In the genomic region with DNA sequence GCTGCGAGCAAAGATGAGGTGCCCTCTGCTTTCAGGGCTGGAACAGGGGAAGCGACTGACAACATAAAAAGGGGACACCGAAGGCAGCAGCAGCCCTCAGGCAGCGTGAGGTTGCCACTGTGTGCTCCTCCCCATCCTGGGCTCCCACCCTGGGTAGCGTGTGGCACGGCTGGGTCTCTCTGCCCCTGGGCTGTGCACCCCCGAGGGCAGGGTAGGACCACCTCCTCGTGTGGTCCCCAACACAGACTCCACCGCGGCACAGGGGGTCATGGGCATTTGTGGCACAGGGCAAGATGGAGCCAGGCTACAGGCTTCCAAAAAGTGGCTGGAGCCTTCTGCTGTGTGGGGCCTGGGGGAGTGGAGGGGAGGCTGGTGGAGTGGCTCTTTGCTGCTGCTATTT, we compare ENCODE assay signal across 21 cellular contexts. TPM values are rescaled to one million over a fixed set of nuclear protein-coding genes. Genes with fewer than 3 reads are reported as not detected.
DNase-seq lines count a peak whose midpoint lies in the region; ATAC-seq, FAIRE-seq and TF ChIP-seq lines count a peak whose summit lies in the region.
"Had no signal": no experiment of that assay in that cellular context is flagged by ENCODE, and none has a peak within 500 bp of the region (broad histone marks: within the 10 kb centered on the region; RNA-seq: fewer than 3 reads in every experiment).

No MANE protein-coding gene starts in this region.

- H2AFZ ChIP-seq in H1 (ENCODE audit: low read length) = no peak overlapping the region

- no peaks in the 10 kb centered on the region for H3K27me3 Mint-ChIP-seq in activated T-cell treated with anti-CD3 and anti-CD28 coated beads, Interleukin-2, amount 50 U/mL, for 24 hours
- no peaks in the 10 kb centered on the region for H3K27me3 Mint-ChIP-seq in WTC11 (ENCODE audit: low read depth)
- H3K27me3 Mint-ChIP-seq in osteocyte (ENCODE audit: unreplicated experiment) = no peaks in the 10 kb centered on the region
- no peaks in the 10 kb centered on the region for H3K27me3 Mint-ChIP-seq in T-helper 17 cell

- H3K4me2 ChIP-seq in H1 (ENCODE audit: insufficient read depth in 1 of 2, low read depth in 2 of 2, low read length in 2 of 2) = no peak overlapping the region

- H3K4me3 Mint-ChIP-seq in activated T-cell treated with anti-CD3 and anti-CD28 coated beads, Interleukin-2, amount 50 U/mL, for 24 hours = no peak overlapping the region
- no peak overlapping the region for H3K4me3 Mint-ChIP-seq in WTC11
- no peak overlapping the region for H3K4me3 Mint-ChIP-seq in osteocyte (ENCODE audit: unreplicated experiment)
- no peak overlapping the region for H3K4me3 Mint-ChIP-seq in T-helper 17 cell
- H3K4me3 Mint-ChIP-seq: CD14-positive monocyte had no signal

- peak overlapping the region; percentile 24; the same call in 1 of the 2 replicates for H3K27ac ChIP-seq in H1 (ENCODE audit: low read depth, low read length)
- H3K27ac ChIP-seq: SJSA1 had no signal

- no peak overlapping the region for H2BK20ac ChIP-seq in H1 (ENCODE audit: low read length)

- no peak overlapping the region for H3K56ac ChIP-seq in H1 (replicated peaks; ENCODE audit: insufficient read length, low read depth, low read length)

- H3K18ac ChIP-seq in H1 (ENCODE audit: extremely low read depth, low read length) = no peak overlapping the region

- no peak overlapping the region for H4K91ac ChIP-seq in H1 (replicated peaks; ENCODE audit: insufficient read length, low read length)

- no peak for TF ChIP-seq POLR2A in H1 (IDR thresholded peaks at IDR 0.05; ENCODE audit: control extremely low read depth in 1 of 2, low read depth in 2 of 2, low read length in 2 of 2)

- H4K8ac ChIP-seq in H1 (ENCODE audit: extremely low read depth, insufficient read depth, low read length) = no peak overlapping the region

- peaks cover 2% of the 10 kb centered on the region for H3K4me1 Mint-ChIP-seq in activated T-cell treated with anti-CD3 and anti-CD28 coated beads, Interleukin-2, amount 50 U/mL, for 24 hours (ENCODE audit: low read depth)
- peaks cover 25% of the 10 kb centered on the region for H3K4me1 Mint-ChIP-seq in WTC11
- H3K4me1 Mint-ChIP-seq in osteocyte (ENCODE audit: unreplicated experiment) = peaks cover 7% of the 10 kb centered on the region
- peaks cover 2% of the 10 kb centered on the region for H3K4me1 Mint-ChIP-seq in T-helper 17 cell
- H3K4me1 Mint-ChIP-seq: CD14-positive monocyte had no signal

- no peak overlapping the region for H2BK5ac ChIP-seq in H1 (ENCODE audit: low read depth, low read length)

- TF ChIP-seq CTCF in WTC11 (IDR thresholded peaks at IDR 0.05) (no peak), H1 (IDR thresholded peaks at IDR 0.05; ENCODE audit: control extremely low read depth in 1 of 3, insufficient read depth in 1 of 3, low read depth in 1 of 3, low read length in 3 of 3) (no peak), osteocyte (IDR thresholded peaks at IDR 0.05) (no peak)

- H3K36me3 ChIP-seq in H1 (ENCODE audit: control insufficient read depth in 2 of 4, insufficient read depth in 4 of 4, low read length in 3 of 4) = peaks cover 18 to 49% (median 38%) of the 10 kb centered on the region in 4 experiments

- H3K79me1 ChIP-seq in H1 (ENCODE audit: low read depth, low read length) = no peaks in the 10 kb centered on the region; the same call in 1 of the 2 replicates

- peaks cover 2 to 12% of the 10 kb centered on the region in 2 experiments for H4K20me1 ChIP-seq in H1 (replicated peaks in 1 of 2; ENCODE audit: control insufficient read depth in 1 of 2, insufficient read depth in 2 of 2, low read length in 2 of 2)

- peak overlapping the region; percentile 11 for H3K27ac Mint-ChIP-seq in activated T-cell treated with anti-CD3 and anti-CD28 coated beads, Interleukin-2, amount 50 U/mL, for 24 hours
- peak overlapping the region; percentile 28; the same call in 1 of the 2 replicates for H3K27ac Mint-ChIP-seq in WTC11
- peak overlapping the region; percentile 24 for H3K27ac Mint-ChIP-seq in osteocyte (ENCODE audit: unreplicated experiment)
- H3K27ac Mint-ChIP-seq in T-helper 17 cell = no peak overlapping the region

- H2AK5ac ChIP-seq in H1 (ENCODE audit: low read depth, low read length) = no peak overlapping the region

- WGBS in H1 (ENCODE audit: extremely low coverage in 1 of 2, insufficient coverage in 1 of 2, insufficient read length in 1 of 2, insufficient replicate concordance in 2 of 2, low coverage in 1 of 2, low lambda C conversion rate in 2 of 2, missing lambda C conversion rate in 1 of 2), 2 experiments = 87% methylated on average over 6 of the region's 10 CpGs; no CpG with 5 or more reads in 1 of the 2 experiments

- H3K4ac ChIP-seq in H1 (replicated peaks; ENCODE audit: insufficient read length, low read depth, low read length) = peak overlapping the region; percentile 7

- peaks cover 78% of the 10 kb centered on the region for H3K36me3 Mint-ChIP-seq in activated T-cell treated with anti-CD3 and anti-CD28 coated beads, Interleukin-2, amount 50 U/mL, for 24 hours (ENCODE audit: low read depth)
- H3K36me3 Mint-ChIP-seq in WTC11 (peaks cover 45% of the 10 kb centered on the region), osteocyte (ENCODE audit: unreplicated experiment) (peaks cover 14% of the 10 kb centered on the region), T-helper 17 cell (ENCODE audit: low read depth) (no peaks in the 10 kb centered on the region)

- H3K9ac ChIP-seq in H1 (replicated peaks in 1 of 4; ENCODE audit: extremely low read depth in 1 of 4, low read depth in 3 of 4, low read length in 3 of 4) = no peak overlapping the region

- no peak for DNase-seq in activated T-cell treated with anti-CD3 and anti-CD28 coated beads, Interleukin-2, amount 50 U/mL, for 24 hours
- DNase-seq in activated T-cell treated with anti-CD3 and anti-CD28 coated beads, Interleukin-2, amount 50 U/mL, for 1 hour = no peak
- DNase-seq in WTC11 (ENCODE audit: low spot score) = no peak
- DNase-seq in H1 (ENCODE audit: low read depth in 1 of 2, low spot score in 2 of 2) = no peak
- DNase-seq in osteocyte (ENCODE audit: extremely low spot score, unreplicated experiment) = no peak
- DNase-seq in T-helper 17 cell = no peak
- DNase-seq in kidney tubule cell (ENCODE audit: low spot score) = no peak
- DNase-seq: EL, GF-D8, NCI-H1105 treated with DMSO at 0.1 percent for 48 hours, NCI-H2029 treated with DMSO at 0.1 percent for 48 hours, NCI-H2171, NCI-H526 treated with DMSO at 0.1 percent for 48 hours, OCI-M1 had no signal

- H2BK12ac ChIP-seq in H1 (ENCODE audit: low read depth, low read length) = no peak overlapping the region

- peaks cover 4% of the 10 kb centered on the region; the same call in 1 of the 2 replicates for H3K23me2 ChIP-seq in H1 (ENCODE audit: low read depth, low read length)

- H3K9me3 ChIP-seq in H1 (ENCODE audit: insufficient read depth in 2 of 2, low read depth in 1 of 2, low read length in 1 of 2) = no peaks in the 10 kb centered on the region
- no peaks in the 10 kb centered on the region for H3K9me3 ChIP-seq in T-helper 17 cell (ENCODE audit: control insufficient read depth, low read length, poor library complexity, severe bottlenecking)
- H3K9me3 ChIP-seq: HAP-1, SJSA1 had no signal

- POLR2A ChIA-PET in WTC11 (lab: Charles Lee) = no interaction called here
- POLR2A ChIA-PET in H1 (lab: Charles Lee; ENCODE audit: partially characterized antibody) = interaction anchor here (0.9 to 12.6 kb wide), 4 partner anchors 17 to 51 kb away, joined by 3 to 175 read pairs (median 6); partner anchors contain the start of genes DMPK and SIX5

- CTCF ChIA-PET in WTC11 (lab: Charles Lee) = interaction anchor here (1.3 kb wide), 1 partner anchor 43 kb away, joined by 4 read pairs; the partner anchor contains the start of gene FOXA3
- CTCF ChIA-PET in H1 (lab: Charles Lee; ENCODE audit: partially characterized antibody) = interaction anchor here (1.1 to 2.1 kb wide), 2 partner anchors 58 to 62 kb away, joined by 3 to 5 read pairs; no protein-coding TSS in a partner anchor

- no peak overlapping the region for H4K5ac ChIP-seq in H1 (ENCODE audit: insufficient read length, low read depth, low read length)

- FAIRE-seq in H1 (lab: Jason Lieb, UNC) = no peak
- FAIRE-seq: A204.1, RCC 7860 had no signal

- H3K79me2 ChIP-seq in H1 (ENCODE audit: control insufficient read depth in 1 of 2, insufficient read depth in 2 of 2, low read length in 2 of 2) = no peaks in the 10 kb centered on the region

- H3K4me3 ChIP-seq in H1 (ENCODE audit: extremely low read depth in 1 of 4, insufficient read depth in 2 of 4, low read depth in 3 of 4, low read length in 4 of 4) = no peak overlapping the region
- H3K4me3 ChIP-seq: HAP-1, SJSA1 had no signal

- no peaks in the 10 kb centered on the region for H3K9me3 Mint-ChIP-seq in activated T-cell treated with anti-CD3 and anti-CD28 coated beads, Interleukin-2, amount 50 U/mL, for 24 hours
- H3K9me3 Mint-ChIP-seq in WTC11 = no peaks in the 10 kb centered on the region
- no peaks in the 10 kb centered on the region for H3K9me3 Mint-ChIP-seq in osteocyte (ENCODE audit: unreplicated experiment)
- H3K9me3 Mint-ChIP-seq: CD14-positive monocyte had no signal

- H2BK120ac ChIP-seq in H1 (replicated peaks; ENCODE audit: low read depth, low read length) = no peak overlapping the region

- no peaks in the 10 kb centered on the region for H3K27me3 ChIP-seq in H1 (replicated peaks in 1 of 4; ENCODE audit: control insufficient read depth in 3 of 4, extremely low read depth in 1 of 4, insufficient read depth in 3 of 4, low read length in 3 of 4)
- H3K27me3 ChIP-seq: SJSA1 had no signal

- H3K14ac ChIP-seq in H1 (ENCODE audit: insufficient read length) = no peak overlapping the region

- H3K4me1 ChIP-seq in H1 (replicated peaks in 1 of 4; ENCODE audit: control insufficient read depth in 3 of 4, insufficient read depth in 4 of 4, low read length in 3 of 4) = peaks cover 0 to 16% (median 12%) of the 10 kb centered on the region in 4 experiments; a peak in 6 of 7 replicates
- H3K4me1 ChIP-seq: HAP-1 had no signal

- ATAC-seq in WTC11 = no peak
- no peak for ATAC-seq in T-helper 17 cell
- no peak for ATAC-seq in GM18870 (IDR thresholded peaks at IDR 0.05; ENCODE audit: unreplicated experiment)
- ATAC-seq: Right ventricle myocardium inferior had no signal

- H3K23ac ChIP-seq in H1 (ENCODE audit: insufficient read length) = no peak overlapping the region

- H2BK15ac ChIP-seq in H1 (ENCODE audit: low read length) = no peak overlapping the region

- TF ChIP-seq RAD21 in H1 (IDR thresholded peaks at IDR 0.05 in 1 of 2, conservative IDR thresholded peaks at IDR 0.05 in 1 of 2; ENCODE audit: low read depth in 2 of 2, low read length in 2 of 2) = no peak

- TF ChIP-seq EP300 in H1 (IDR thresholded peaks at IDR 0.05; ENCODE audit: borderline replicate concordance in 1 of 2, low read depth in 2 of 2, low read length in 2 of 2) = no peak

RNA-seq across cellular contexts. Expression of gene RSPH6A, which starts 6.5 kb away (rescaled TPM):
- 0.16 to 0.39 TPM (median 0.25 TPM) in 3 replicates for total RNA-seq in WTC11 (2021)
- 0.19 and 0.25 TPM in 2 replicates for total RNA-seq in H1 (2021; fragmentation: NEBNext Ultra II Directional; extraction: Animal tissue kit (Norgen Biotek cat#: 25700))
- polyA plus RNA-seq in H1 (2011; rRNA removed) = 0.05 TPM in 2 replicates
- polyA plus RNA-seq in H1 (2011; cell fraction: cytosol; rRNA removed) = 0.05 TPM
- 0.43 TPM for polyA plus RNA-seq in H1 (2011; cell fraction: nucleus; rRNA removed)
- 0.12 TPM in 1 of 4 replicates, not detected in the others for polyA plus RNA-seq in H1 (2012, experiment 1 of 2)
- 0.09 TPM for polyA plus RNA-seq in H1 (2012, experiment 2 of 2)
- polyA plus RNA-seq in H1 (2013, experiment 1 of 2) = 0.08 TPM
- polyA plus RNA-seq in H1 (2013, experiment 2 of 2) = 0.06 TPM
- 0.22 and 0.35 TPM in 2 replicates for polyA minus RNA-seq in H1 (2011; rRNA and poly(A)+ RNA removed)
- not detected for polyA minus RNA-seq in H1 (2011; cell fraction: cytosol; rRNA and poly(A)+ RNA removed)
- polyA minus RNA-seq in H1 (2011; cell fraction: nucleus; rRNA and poly(A)+ RNA removed) = 1.4 TPM
- 0.30 and 0.42 TPM in 2 replicates for total RNA-seq in osteocyte
- total RNA-seq in T-helper 17 cell = under 1 TPM; 0.10 to 0.34 TPM
- total RNA-seq: Right ventricle myocardium inferior, SJSA1 had no signal
- polyA plus RNA-seq: CD14-positive monocyte had no signal

RNA-seq across cellular contexts. Expression of gene DMWD, which starts 28.9 kb away (rescaled TPM):
- 50.2 to 60.7 TPM (median 56.6 TPM) in 3 replicates for total RNA-seq in WTC11 (2021)
- total RNA-seq in H1 (2021; fragmentation: NEBNext Ultra II Directional; extraction: Animal tissue kit (Norgen Biotek cat#: 25700)) = 41.0 and 41.6 TPM in 2 replicates
- 13.6 and 23.7 TPM in 2 replicates for polyA plus RNA-seq in H1 (2011; rRNA removed)
- polyA plus RNA-seq in H1 (2011; cell fraction: cytosol; rRNA removed) = 14.6 TPM
- polyA plus RNA-seq in H1 (2011; cell fraction: nucleus; rRNA removed) = 83.4 TPM
- 18.1 to 24.8 TPM (median 20.7 TPM) in 4 replicates for polyA plus RNA-seq in H1 (2012, experiment 1 of 2)
- 14.5 TPM for polyA plus RNA-seq in H1 (2012, experiment 2 of 2)
- 18.6 TPM for polyA plus RNA-seq in H1 (2013, experiment 1 of 2)
- polyA plus RNA-seq in H1 (2013, experiment 2 of 2) = 17.7 TPM
- polyA minus RNA-seq in H1 (2011; rRNA and poly(A)+ RNA removed) = 18.0 and 24.8 TPM in 2 replicates
- 23.3 TPM for polyA minus RNA-seq in H1 (2011; cell fraction: cytosol; rRNA and poly(A)+ RNA removed)
- 61.6 TPM for polyA minus RNA-seq in H1 (2011; cell fraction: nucleus; rRNA and poly(A)+ RNA removed)
- 79.2 and 91.0 TPM in 2 replicates for total RNA-seq in osteocyte
- total RNA-seq in T-helper 17 cell = 10 to 100 TPM; 28.3 to 49.1 TPM

RNA-seq across cellular contexts. Expression of gene DMPK, which starts 39.3 kb away (rescaled TPM):
- total RNA-seq in WTC11 (2021) (34.4 to 42.7 TPM (median 38.8 TPM) in 3 replicates), osteocyte (76.6 and 86.9 TPM in 2 replicates), T-helper 17 cell (10 to 100 TPM; 18.7 to 35.8 TPM)
- 27.4 and 28.2 TPM in 2 replicates for total RNA-seq in H1 (2021; fragmentation: NEBNext Ultra II Directional; extraction: Animal tissue kit (Norgen Biotek cat#: 25700))
- polyA plus RNA-seq in H1 (2011; rRNA removed) = 13.7 and 25.3 TPM in 2 replicates
- polyA plus RNA-seq in H1 (2011; cell fraction: cytosol; rRNA removed) = 18.9 TPM
- polyA plus RNA-seq in H1 (2011; cell fraction: nucleus; rRNA removed) = 155 TPM
- 18.9 to 42.0 TPM (median 34.4 TPM) in 4 replicates for polyA plus RNA-seq in H1 (2012, experiment 1 of 2)
- 23.6 TPM for polyA plus RNA-seq in H1 (2012, experiment 2 of 2)
- polyA plus RNA-seq in H1 (2013, experiment 1 of 2) = 12.6 TPM
- polyA plus RNA-seq in H1 (2013, experiment 2 of 2) = 10.9 TPM
- 7.1 and 11.1 TPM in 2 replicates for polyA minus RNA-seq in H1 (2011; rRNA and poly(A)+ RNA removed)
- 7.6 TPM for polyA minus RNA-seq in H1 (2011; cell fraction: cytosol; rRNA and poly(A)+ RNA removed)
- 26.5 TPM for polyA minus RNA-seq in H1 (2011; cell fraction: nucleus; rRNA and poly(A)+ RNA removed)

RNA-seq across cellular contexts. Expression of gene SYMPK, which starts 41.4 kb away (rescaled TPM):
- total RNA-seq in WTC11 (2021) = 105 to 111 TPM (median 106 TPM) in 3 replicates
- total RNA-seq in H1 (2021; fragmentation: NEBNext Ultra II Directional; extraction: Animal tissue kit (Norgen Biotek cat#: 25700)) = 81.5 and 93.6 TPM in 2 replicates
- 99.5 and 142 TPM in 2 replicates for polyA plus RNA-seq in H1 (2011; rRNA removed)
- 82.5 TPM for polyA plus RNA-seq in H1 (2011; cell fraction: cytosol; rRNA removed)
- polyA plus RNA-seq in H1 (2011; cell fraction: nucleus; rRNA removed) = 217 TPM
- polyA plus RNA-seq in H1 (2012, experiment 1 of 2) = 87.2 to 105 TPM (median 88.9 TPM) in 4 replicates
- polyA plus RNA-seq in H1 (2012, experiment 2 of 2) = 66.3 TPM
- 57.3 TPM for polyA plus RNA-seq in H1 (2013, experiment 1 of 2)
- polyA plus RNA-seq in H1 (2013, experiment 2 of 2) = 50.3 TPM
- polyA minus RNA-seq in H1 (2011; rRNA and poly(A)+ RNA removed) = 121 and 131 TPM in 2 replicates
- polyA minus RNA-seq in H1 (2011; cell fraction: cytosol; rRNA and poly(A)+ RNA removed) = 65.9 TPM
- polyA minus RNA-seq in H1 (2011; cell fraction: nucleus; rRNA and poly(A)+ RNA removed) = 67.6 TPM
- 67.2 and 72.1 TPM in 2 replicates for total RNA-seq in osteocyte
- 10 to 100 TPM; 75.5 to 81.6 TPM for total RNA-seq in T-helper 17 cell

RNA-seq across cellular contexts. Expression of gene FOXA3, which starts 42.6 kb away (rescaled TPM):
- 20.7 to 24.6 TPM (median 24.2 TPM) in 3 replicates for total RNA-seq in WTC11 (2021)
- 20.2 and 21.7 TPM in 2 replicates for total RNA-seq in H1 (2021; fragmentation: NEBNext Ultra II Directional; extraction: Animal tissue kit (Norgen Biotek cat#: 25700))
- polyA plus RNA-seq in H1 (2011; rRNA removed) = 40.1 and 49.1 TPM in 2 replicates
- 30.1 TPM for polyA plus RNA-seq in H1 (2011; cell fraction: cytosol; rRNA removed)
- 21.8 TPM for polyA plus RNA-seq in H1 (2011; cell fraction: nucleus; rRNA removed)
- polyA plus RNA-seq in H1 (2012, experiment 1 of 2) = 15.5 to 25.3 TPM (median 20.3 TPM) in 4 replicates
- 27.4 TPM for polyA plus RNA-seq in H1 (2012, experiment 2 of 2)
- 12.7 TPM for polyA plus RNA-seq in H1 (2013, experiment 1 of 2)
- polyA plus RNA-seq in H1 (2013, experiment 2 of 2) = 12.4 TPM
- 32.3 and 37.8 TPM in 2 replicates for polyA minus RNA-seq in H1 (2011; rRNA and poly(A)+ RNA removed)
- 11.7 TPM for polyA minus RNA-seq in H1 (2011; cell fraction: cytosol; rRNA and poly(A)+ RNA removed)
- polyA minus RNA-seq in H1 (2011; cell fraction: nucleus; rRNA and poly(A)+ RNA removed) = 12.9 TPM
- not detected in 2 replicates for total RNA-seq in osteocyte
- total RNA-seq in T-helper 17 cell = not detected
- total RNA-seq: Right ventricle myocardium inferior, SJSA1 had no signal
- polyA plus RNA-seq: CD14-positive monocyte had no signal
